Comparison of ENCODE assay signal across 1 cellular context in the genomic region with DNA sequence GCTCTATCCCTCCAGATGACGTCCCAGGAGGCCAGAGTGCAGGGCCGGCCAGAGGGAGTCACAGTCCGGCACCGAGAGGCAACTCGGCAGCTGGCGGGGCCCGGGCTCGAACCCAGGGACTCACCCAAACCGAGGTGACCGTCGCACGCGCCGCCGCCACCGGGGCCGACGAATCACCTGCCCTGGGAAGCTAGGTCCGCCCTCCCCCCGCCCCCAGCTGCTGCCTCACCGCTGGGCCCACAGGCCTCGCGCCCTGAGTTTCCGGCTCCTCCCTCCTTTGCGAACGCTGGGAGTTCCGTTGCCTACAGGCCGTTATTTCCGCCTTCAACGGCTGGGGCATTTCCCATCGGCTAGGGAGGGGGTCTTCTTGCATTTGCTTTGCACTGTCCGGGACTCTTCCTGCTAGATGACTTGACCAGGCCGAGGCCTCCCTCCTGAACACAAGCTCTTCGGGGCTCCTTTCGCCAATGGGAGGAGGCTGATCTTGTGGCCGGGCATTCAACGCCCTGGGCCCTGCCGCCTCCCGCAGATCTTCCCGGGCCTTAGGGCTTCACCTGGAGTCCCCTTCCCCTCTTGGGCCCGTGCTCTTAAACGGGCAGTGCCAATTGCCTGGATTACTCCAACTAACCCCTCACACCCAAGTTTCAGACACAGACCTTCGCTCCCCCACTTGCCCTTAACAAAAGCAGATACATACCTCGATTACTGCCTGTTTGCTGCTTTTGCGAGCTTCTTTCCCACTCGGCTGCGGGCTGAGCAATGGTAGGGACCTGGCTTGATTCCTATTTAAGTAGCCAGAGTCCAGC.
TF ChIP-seq lines count a peak whose summit lies in the region.

TSS of gene SNUPN (minus strand) at position 184 of the 806 bp plus-strand sequence. CDS start 4,674 bp downstream, outside the sequence.

TF ChIP-seq in HEK293, 187 proteins besides CTCF, POLR2A, EP300 and RAD21 (continued from another document and continues in another):
- TF ChIP-seq, protein P1, sequence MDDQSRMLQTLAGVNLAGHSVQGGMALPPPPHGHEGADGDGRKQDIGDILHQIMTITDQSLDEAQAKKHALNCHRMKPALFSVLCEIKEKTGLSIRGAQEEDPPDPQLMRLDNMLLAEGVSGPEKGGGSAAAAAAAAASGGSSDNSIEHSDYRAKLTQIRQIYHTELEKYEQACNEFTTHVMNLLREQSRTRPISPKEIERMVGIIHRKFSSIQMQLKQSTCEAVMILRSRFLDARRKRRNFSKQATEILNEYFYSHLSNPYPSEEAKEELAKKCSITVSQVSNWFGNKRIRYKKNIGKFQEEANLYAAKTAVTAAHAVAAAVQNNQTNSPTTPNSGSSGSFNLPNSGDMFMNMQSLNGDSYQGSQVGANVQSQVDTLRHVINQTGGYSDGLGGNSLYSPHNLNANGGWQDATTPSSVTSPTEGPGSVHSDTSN (CRISPR knock-in tag; IDR thresholded peaks at IDR 0.05) = peak; percentile 77; the same call in 1 of the 2 replicates
- TF ChIP-seq REPIN1 (tag by site-specific recombination; IDR thresholded peaks at IDR 0.05; ENCODE audit: low read depth) (no peak; the same call in 1 of the 2 replicates), HOXC10 (CRISPR knock-in tag; IDR thresholded peaks at IDR 0.05) (no peak), MYNN (tag by site-specific recombination; IDR thresholded peaks at IDR 0.05; ENCODE audit: borderline replicate concordance) (peak; percentile 57), ZBTB1 (tag by site-specific recombination; IDR thresholded peaks at IDR 0.05) (no peak), HOXD13 (CRISPR knock-in tag; IDR thresholded peaks at IDR 0.05; ENCODE audit: borderline replicate concordance) (no peak), ZNF624 (tag by site-specific recombination; IDR thresholded peaks at IDR 0.05) (no peak), TRIM28 (IDR thresholded peaks at IDR 0.05; ENCODE audit: borderline replicate concordance, low read length) (peak; percentile 37; the same call in 1 of the 2 replicates), ZNF280C (tag by site-specific recombination; IDR thresholded peaks at IDR 0.05) (no peak), ZNF623 (tag by site-specific recombination; IDR thresholded peaks at IDR 0.05) (no peak; the same call in 1 of the 2 replicates), ZNF530 (tag by site-specific recombination; IDR thresholded peaks at IDR 0.05; ENCODE audit: low read depth) (no peak), ZNF639 (tag by site-specific recombination; IDR thresholded peaks at IDR 0.05) (peak; percentile 87), ZNF121 (tag by site-specific recombination; IDR thresholded peaks at IDR 0.05) (peak; percentile 68), BCL11A (tag by site-specific recombination; IDR thresholded peaks at IDR 0.05; ENCODE audit: low read depth) (peak; percentile 94), GLI2 (tag by site-specific recombination; IDR thresholded peaks at IDR 0.05; ENCODE audit: borderline replicate concordance, low read depth) (no peak), ZNF48 (tag by site-specific recombination; IDR thresholded peaks at IDR 0.05) (no peak), ZNF76 (tag by site-specific recombination; IDR thresholded peaks at IDR 0.05; ENCODE audit: borderline replicate concordance, low read depth) (peak; percentile 90), ZFP3 (tag by site-specific recombination; IDR thresholded peaks at IDR 0.05; ENCODE audit: low read depth) (no peak), ZNF843 (tag by site-specific recombination; IDR thresholded peaks at IDR 0.05) (peak; percentile 59; the same call in 1 of the 2 replicates), ZNF677 (tag by site-specific recombination; IDR thresholded peaks at IDR 0.05) (peak; percentile 54; the same call in 1 of the 2 replicates), ZBTB48 (tag by site-specific recombination; IDR thresholded peaks at IDR 0.05) (peak; percentile 93), ZNF274 (IDR thresholded peaks at IDR 0.05; ENCODE audit: low read length) (no peak), ZNF274 (tag by site-specific recombination; IDR thresholded peaks at IDR 0.05; ENCODE audit: borderline replicate concordance) (no peak), ZBTB7A (tag by site-specific recombination; IDR thresholded peaks at IDR 0.05; ENCODE audit: low read depth) (peak; percentile 64; the same call in 1 of the 2 replicates), ZNF830 (tag by site-specific recombination; IDR thresholded peaks at IDR 0.05; ENCODE audit: low read depth) (no peak), HOXA7 (CRISPR knock-in tag; IDR thresholded peaks at IDR 0.05; ENCODE audit: borderline replicate concordance) (no peak), YY1 (tag by site-specific recombination; IDR thresholded peaks at IDR 0.05) (0 out of 2 replicates have a peak, but pooled peaks have one; percentile 3), KLF9 (tag by site-specific recombination; IDR thresholded peaks at IDR 0.05; ENCODE audit: low read depth) (peak; percentile 84), ZNF426 (tag by site-specific recombination; IDR thresholded peaks at IDR 0.05) (no peak), ZNF791 (tag by site-specific recombination; IDR thresholded peaks at IDR 0.05) (no peak), ZNF221 (tag by site-specific recombination; IDR thresholded peaks at IDR 0.05; ENCODE audit: borderline replicate concordance) (no peak), ZNF560 (tag by site-specific recombination; IDR thresholded peaks at IDR 0.05; ENCODE audit: borderline replicate concordance) (no peak), ZNF692 (tag by site-specific recombination; IDR thresholded peaks at IDR 0.05) (peak; percentile 100), ZFHX2 (tag by site-specific recombination; conservative IDR thresholded peaks at IDR 0.05) (peak; percentile 90), ZNF670 (tag by site-specific recombination; IDR thresholded peaks at IDR 0.05; ENCODE audit: low read depth) (no peak)
- TF ChIP-seq, protein P2, sequence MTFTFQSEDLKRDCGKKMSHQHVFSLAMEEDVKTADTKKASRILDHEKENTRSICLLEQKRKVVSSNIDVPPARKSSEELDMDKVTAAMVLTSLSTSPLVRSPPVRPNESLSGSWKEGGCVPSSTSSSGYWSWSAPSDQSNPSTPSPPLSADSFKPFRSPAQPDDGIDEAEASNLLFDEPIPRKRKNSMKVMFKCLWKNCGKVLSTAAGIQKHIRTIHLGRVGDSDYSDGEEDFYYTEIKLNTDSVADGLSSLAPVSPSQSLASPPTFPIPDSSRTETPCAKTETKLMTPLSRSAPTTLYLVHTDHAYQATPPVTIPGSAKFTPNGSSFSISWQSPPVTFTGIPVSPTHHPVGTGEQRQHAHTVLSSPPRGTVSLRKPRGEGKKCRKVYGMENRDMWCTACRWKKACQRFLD (tag by site-specific recombination; IDR thresholded peaks at IDR 0.05) = no peak
- TF ChIP-seq, protein P3, sequence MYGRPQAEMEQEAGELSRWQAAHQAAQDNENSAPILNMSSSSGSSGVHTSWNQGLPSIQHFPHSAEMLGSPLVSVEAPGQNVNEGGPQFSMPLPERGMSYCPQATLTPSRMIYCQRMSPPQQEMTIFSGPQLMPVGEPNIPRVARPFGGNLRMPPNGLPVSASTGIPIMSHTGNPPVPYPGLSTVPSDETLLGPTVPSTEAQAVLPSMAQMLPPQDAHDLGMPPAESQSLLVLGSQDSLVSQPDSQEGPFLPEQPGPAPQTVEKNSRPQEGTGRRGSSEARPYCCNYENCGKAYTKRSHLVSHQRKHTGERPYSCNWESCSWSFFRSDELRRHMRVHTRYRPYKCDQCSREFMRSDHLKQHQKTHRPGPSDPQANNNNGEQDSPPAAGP (tag by site-specific recombination; IDR thresholded peaks at IDR 0.05) = peak; percentile 92
- TF ChIP-seq, protein P4, sequence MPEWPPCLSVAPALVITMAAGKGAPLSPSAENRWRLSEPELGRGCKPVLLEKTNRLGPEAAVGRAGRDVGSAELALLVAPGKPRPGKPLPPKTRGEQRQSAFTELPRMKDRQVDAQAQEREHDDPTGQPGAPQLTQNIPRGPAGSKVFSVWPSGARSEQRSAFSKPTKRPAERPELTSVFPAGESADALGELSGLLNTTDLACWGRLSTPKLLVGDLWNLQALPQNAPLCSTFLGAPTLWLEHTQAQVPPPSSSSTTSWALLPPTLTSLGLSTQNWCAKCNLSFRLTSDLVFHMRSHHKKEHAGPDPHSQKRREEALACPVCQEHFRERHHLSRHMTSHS (tag by site-specific recombination; IDR thresholded peaks at IDR 0.05) = no peak
- TF ChIP-seq, protein P5, sequence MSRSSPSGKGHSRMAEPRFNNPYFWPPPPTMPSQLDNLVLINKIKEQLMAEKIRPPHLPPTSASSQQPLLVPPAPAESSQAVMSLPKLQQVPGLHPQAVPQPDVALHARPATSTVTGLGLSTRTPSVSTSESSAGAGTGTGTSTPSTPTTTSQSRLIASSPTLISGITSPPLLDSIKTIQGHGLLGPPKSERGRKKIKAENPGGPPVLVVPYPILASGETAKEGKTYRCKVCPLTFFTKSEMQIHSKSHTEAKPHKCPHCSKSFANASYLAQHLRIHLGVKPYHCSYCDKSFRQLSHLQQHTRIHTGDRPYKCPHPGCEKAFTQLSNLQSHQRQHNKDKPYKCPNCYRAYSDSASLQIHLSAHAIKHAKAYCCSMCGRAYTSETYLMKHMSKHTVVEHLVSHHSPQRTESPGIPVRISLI (tag by site-specific recombination; IDR thresholded peaks at IDR 0.05) = no peak
- TF ChIP-seq, protein P6, sequence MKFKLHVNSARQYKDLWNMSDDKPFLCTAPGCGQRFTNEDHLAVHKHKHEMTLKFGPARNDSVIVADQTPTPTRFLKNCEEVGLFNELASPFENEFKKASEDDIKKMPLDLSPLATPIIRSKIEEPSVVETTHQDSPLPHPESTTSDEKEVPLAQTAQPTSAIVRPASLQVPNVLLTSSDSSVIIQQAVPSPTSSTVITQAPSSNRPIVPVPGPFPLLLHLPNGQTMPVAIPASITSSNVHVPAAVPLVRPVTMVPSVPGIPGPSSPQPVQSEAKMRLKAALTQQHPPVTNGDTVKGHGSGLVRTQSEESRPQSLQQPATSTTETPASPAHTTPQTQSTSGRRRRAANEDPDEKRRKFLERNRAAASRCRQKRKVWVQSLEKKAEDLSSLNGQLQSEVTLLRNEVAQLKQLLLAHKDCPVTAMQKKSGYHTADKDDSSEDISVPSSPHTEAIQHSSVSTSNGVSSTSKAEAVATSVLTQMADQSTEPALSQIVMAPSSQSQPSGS (tag by site-specific recombination; IDR thresholded peaks at IDR 0.05; ENCODE audit: low read depth) = no peak
- TF ChIP-seq, protein P7, sequence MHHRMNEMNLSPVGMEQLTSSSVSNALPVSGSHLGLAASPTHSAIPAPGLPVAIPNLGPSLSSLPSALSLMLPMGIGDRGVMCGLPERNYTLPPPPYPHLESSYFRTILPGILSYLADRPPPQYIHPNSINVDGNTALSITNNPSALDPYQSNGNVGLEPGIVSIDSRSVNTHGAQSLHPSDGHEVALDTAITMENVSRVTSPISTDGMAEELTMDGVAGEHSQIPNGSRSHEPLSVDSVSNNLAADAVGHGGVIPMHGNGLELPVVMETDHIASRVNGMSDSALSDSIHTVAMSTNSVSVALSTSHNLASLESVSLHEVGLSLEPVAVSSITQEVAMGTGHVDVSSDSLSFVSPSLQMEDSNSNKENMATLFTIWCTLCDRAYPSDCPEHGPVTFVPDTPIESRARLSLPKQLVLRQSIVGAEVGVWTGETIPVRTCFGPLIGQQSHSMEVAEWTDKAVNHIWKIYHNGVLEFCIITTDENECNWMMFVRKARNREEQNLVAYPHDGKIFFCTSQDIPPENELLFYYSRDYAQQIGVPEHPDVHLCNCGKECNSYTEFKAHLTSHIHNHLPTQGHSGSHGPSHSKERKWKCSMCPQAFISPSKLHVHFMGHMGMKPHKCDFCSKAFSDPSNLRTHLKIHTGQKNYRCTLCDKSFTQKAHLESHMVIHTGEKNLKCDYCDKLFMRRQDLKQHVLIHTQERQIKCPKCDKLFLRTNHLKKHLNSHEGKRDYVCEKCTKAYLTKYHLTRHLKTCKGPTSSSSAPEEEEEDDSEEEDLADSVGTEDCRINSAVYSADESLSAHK (tag by site-specific recombination; IDR thresholded peaks at IDR 0.05) = peak; percentile 25; the same call in 1 of the 2 replicates
- TF ChIP-seq, protein P8, sequence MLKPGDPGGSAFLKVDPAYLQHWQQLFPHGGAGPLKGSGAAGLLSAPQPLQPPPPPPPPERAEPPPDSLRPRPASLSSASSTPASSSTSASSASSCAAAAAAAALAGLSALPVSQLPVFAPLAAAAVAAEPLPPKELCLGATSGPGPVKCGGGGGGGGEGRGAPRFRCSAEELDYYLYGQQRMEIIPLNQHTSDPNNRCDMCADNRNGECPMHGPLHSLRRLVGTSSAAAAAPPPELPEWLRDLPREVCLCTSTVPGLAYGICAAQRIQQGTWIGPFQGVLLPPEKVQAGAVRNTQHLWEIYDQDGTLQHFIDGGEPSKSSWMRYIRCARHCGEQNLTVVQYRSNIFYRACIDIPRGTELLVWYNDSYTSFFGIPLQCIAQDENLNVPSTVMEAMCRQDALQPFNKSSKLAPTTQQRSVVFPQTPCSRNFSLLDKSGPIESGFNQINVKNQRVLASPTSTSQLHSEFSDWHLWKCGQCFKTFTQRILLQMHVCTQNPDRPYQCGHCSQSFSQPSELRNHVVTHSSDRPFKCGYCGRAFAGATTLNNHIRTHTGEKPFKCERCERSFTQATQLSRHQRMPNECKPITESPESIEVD (tag by site-specific recombination; IDR thresholded peaks at IDR 0.05) = no peak
